ENCODE assay signal across 18 cellular contexts in the genomic region with DNA sequence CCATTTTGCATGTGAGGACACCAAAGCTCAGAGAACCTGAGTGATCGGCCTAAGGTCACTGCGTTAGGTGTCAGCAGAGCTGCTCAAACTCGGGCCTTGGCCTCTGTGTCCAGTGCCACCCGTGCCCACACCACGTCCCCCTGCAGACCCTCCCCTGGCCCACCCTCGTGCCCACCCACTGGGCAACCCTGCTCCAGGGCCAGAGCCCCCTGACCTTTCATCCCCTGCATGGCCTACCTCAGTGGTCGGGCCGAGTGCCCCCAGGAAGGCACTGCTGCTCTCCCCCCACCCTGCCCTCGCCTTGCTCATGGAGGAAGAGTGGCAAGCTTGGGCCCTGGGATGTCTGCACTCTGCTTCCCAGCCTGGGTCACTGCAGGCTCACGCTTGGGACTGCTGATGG. TPM values are rescaled to one million over a fixed set of nuclear protein-coding genes. Genes with fewer than 3 reads are reported as not detected.
DNase-seq lines count a peak whose midpoint lies in the region; FAIRE-seq and TF ChIP-seq lines count a peak whose summit lies in the region.
"Had no signal": no experiment of that assay in that cellular context is flagged by ENCODE, and none has a peak within 500 bp of the region (broad histone marks: within the 10 kb centered on the region; RNA-seq: fewer than 3 reads in every experiment).

No MANE protein-coding gene starts in this region.

- H3K9ac ChIP-seq in H9 (ENCODE audit: extremely low read depth, insufficient read length, low read length) (no peak overlapping the region), astrocyte (ENCODE audit: low read length) (no peak overlapping the region), endodermal cell (ENCODE audit: extremely low read depth, low read length, poor library complexity, severe bottlenecking) (no peak overlapping the region), neuronal stem cell (ENCODE audit: low read depth, low read length, poor library complexity) (peak overlapping the region; percentile 60)
- H3K9ac ChIP-seq: BLaER1 had no signal

- TF ChIP-seq CTCF in H9 (conservative IDR thresholded peaks at IDR 0.05): no peak
- no peak for TF ChIP-seq CTCF in astrocyte (IDR thresholded peaks at IDR 0.05; ENCODE audit: insufficient read depth, low read depth, low read length)
- no peak for TF ChIP-seq CTCF in endodermal cell (conservative IDR thresholded peaks at IDR 0.05)

- H3K9me3 Mint-ChIP-seq in H9 (no peaks in the 10 kb centered on the region), astrocyte (ENCODE audit: unreplicated experiment) (no peaks in the 10 kb centered on the region), endodermal cell (no peaks in the 10 kb centered on the region)
- H3K9me3 Mint-ChIP-seq: CD8-positive, alpha-beta memory T cell had no signal

- no peak overlapping the region for H3K4me3 ChIP-seq in astrocyte (ENCODE audit: insufficient read depth, low read depth, low read length)
- H3K4me3 ChIP-seq in endodermal cell (ENCODE audit: low read length): no peak overlapping the region
- H3K4me3 ChIP-seq in neuronal stem cell (ENCODE audit: low read length in 2 of 2): no peak overlapping the region
- H3K4me3 ChIP-seq: BLaER1 had no signal

- DNase-seq in H9 (no peak), astrocyte (ENCODE audit: low read depth) (no peak), endodermal cell (no peak), neuronal stem cell (ENCODE audit: low spot score) (no peak), T-helper 1 cell (no peak), glomerular visceral epithelial cell (ENCODE audit: extremely low spot score) (no peak), SK-N-DZ (ENCODE audit: low spot score) (no peak)
- DNase-seq: AML-193; CD8-positive, alpha-beta memory T cell; DND-41; GDM1; GOT3; HCEC 1CT; HFFc6 had no signal

- H2AK5ac ChIP-seq in H9 (ENCODE audit: insufficient read length, low read length): no peak overlapping the region
- peak overlapping the region; percentile 66 for H2AK5ac ChIP-seq in neuronal stem cell (ENCODE audit: low read depth, low read length)

- H3K27ac ChIP-seq in H9 (ENCODE audit: insufficient read length, low read depth, low read length) (no peak overlapping the region), astrocyte (ENCODE audit: low read depth, low read length) (no peak overlapping the region), endodermal cell (ENCODE audit: low read depth, low read length) (peak overlapping the region; percentile 38), neuronal stem cell (replicated peaks; ENCODE audit: low read length) (no peak overlapping the region)
- H3K27ac ChIP-seq: BLaER1 had no signal

- H3K4me2 ChIP-seq in H9 (ENCODE audit: insufficient read depth, insufficient read length, low read length): no peak overlapping the region
- H3K4me2 ChIP-seq in astrocyte (ENCODE audit: low read length): no peak overlapping the region
- H3K4me2 ChIP-seq in neuronal stem cell (ENCODE audit: insufficient read depth, low read length, poor library complexity, severe bottlenecking): peak overlapping the region; percentile 11
- H3K4me2 ChIP-seq: BLaER1 had no signal

- H3K27me3 ChIP-seq in H9 (ENCODE audit: insufficient read depth, low read length) (no peaks in the 10 kb centered on the region), astrocyte (ENCODE audit: insufficient read depth, low read length) (no peaks in the 10 kb centered on the region), endodermal cell (ENCODE audit: control insufficient read depth, insufficient read depth, low read length, poor library complexity, severe bottlenecking) (no peaks in the 10 kb centered on the region), neuronal stem cell (ENCODE audit: control insufficient read depth in 3 of 3, insufficient read depth in 3 of 3, low read depth in 1 of 3, low read length in 3 of 3) (no peaks in the 10 kb centered on the region)

- no peaks in the 10 kb centered on the region for H3K9me3 ChIP-seq in H9 (ENCODE audit: control insufficient read depth, low read depth, low read length)
- H3K9me3 ChIP-seq in astrocyte (ENCODE audit: insufficient read depth, low read depth, low read length): no peaks in the 10 kb centered on the region
- no peaks in the 10 kb centered on the region for H3K9me3 ChIP-seq in endodermal cell (ENCODE audit: control insufficient read depth, low read length)
- H3K9me3 ChIP-seq in neuronal stem cell (replicated peaks in 1 of 2; ENCODE audit: control insufficient read depth in 2 of 2, insufficient read depth in 1 of 2, low read depth in 1 of 2, low read length in 2 of 2): no peaks in the 10 kb centered on the region
- H3K9me3 ChIP-seq: BLaER1, Caco-2 had no signal

- H3K36me3 Mint-ChIP-seq in H9 (ENCODE audit: insufficient read depth in 1 of 3, low read depth in 3 of 3): peaks cover 5 to 12% (median 11%) of the 10 kb centered on the region in 3 experiments; a peak in 5 of 7 replicates
- peaks cover 2% of the 10 kb centered on the region for H3K36me3 Mint-ChIP-seq in astrocyte (ENCODE audit: low read depth, unreplicated experiment)
- H3K36me3 Mint-ChIP-seq in endodermal cell (ENCODE audit: low read depth): no peaks in the 10 kb centered on the region
- H3K36me3 Mint-ChIP-seq: CD8-positive, alpha-beta memory T cell had no signal

- H4K91ac ChIP-seq in H9 (ENCODE audit: insufficient read length, low read depth, low read length) (no peak overlapping the region), neuronal stem cell (ENCODE audit: low read depth, low read length, poor library complexity) (no peak overlapping the region)

- H4K8ac ChIP-seq in H9 (replicated peaks; ENCODE audit: insufficient read length, low read depth, low read length) (no peak overlapping the region), neuronal stem cell (ENCODE audit: low read depth, low read length) (no peak overlapping the region)

- H3K27ac Mint-ChIP-seq in H9: peak overlapping the region in 2 of 3 experiments; percentile 61 to 93; a peak in 2 of 7 replicates
- peak overlapping the region; percentile 62 for H3K27ac Mint-ChIP-seq in astrocyte (ENCODE audit: unreplicated experiment)
- H3K27ac Mint-ChIP-seq in endodermal cell: no peak overlapping the region
- H3K27ac Mint-ChIP-seq: CD8-positive, alpha-beta memory T cell; HFFc6 had no signal

- H3K18ac ChIP-seq in H9 (ENCODE audit: insufficient read length, low read depth, low read length): no peak overlapping the region
- peak overlapping the region; percentile 7 for H3K18ac ChIP-seq in neuronal stem cell (ENCODE audit: low read length)

- no CpG with 5 or more reads among the region's 10 CpGs for WGBS in H9 (ENCODE audit: extremely low coverage, insufficient read length, low lambda C conversion rate)
- 89 to 94% methylated on average over 7 to 10 of the region's 10 CpGs for WGBS in endodermal cell (ENCODE audit: insufficient coverage in 1 of 2, insufficient read length in 1 of 2), 2 experiments
- no CpG with 5 or more reads among the region's 10 CpGs for WGBS in neuronal stem cell (ENCODE audit: extremely low coverage in 2 of 2, insufficient read length in 2 of 2, insufficient replicate concordance in 1 of 2), 2 donors

- no peaks in the 10 kb centered on the region for H3K23me2 ChIP-seq in H9 (ENCODE audit: insufficient read length, low read depth, low read length, poor library complexity, severe bottlenecking)

- no peaks in the 10 kb centered on the region; the same call in 1 of the 2 replicates for H3K79me2 ChIP-seq in H9 (ENCODE audit: insufficient read depth, low read length)
- H3K79me2 ChIP-seq in astrocyte (ENCODE audit: insufficient read depth, low read length): no peaks in the 10 kb centered on the region

- H3K4me1 ChIP-seq in H9 (ENCODE audit: insufficient read depth, low read length) (no peaks in the 10 kb centered on the region), astrocyte (ENCODE audit: insufficient read depth, low read length) (no peaks in the 10 kb centered on the region), endodermal cell (ENCODE audit: control insufficient read depth, insufficient read depth, low read length) (no peaks in the 10 kb centered on the region), neuronal stem cell (ENCODE audit: control insufficient read depth in 2 of 2, insufficient read depth in 1 of 2, low read depth in 1 of 2, low read length in 2 of 2) (peaks cover 0 to 8% of the 10 kb centered on the region in 2 donors)
- H3K4me1 ChIP-seq: Caco-2 had no signal

- no peak overlapping the region for H2BK120ac ChIP-seq in H9 (ENCODE audit: low read depth, low read length, poor library complexity, severe bottlenecking)
- no peak overlapping the region for H2BK120ac ChIP-seq in neuronal stem cell (ENCODE audit: low read depth, low read length)

- no peak overlapping the region for H3K23ac ChIP-seq in H9 (ENCODE audit: insufficient read length, low read depth, low read length)
- no peak overlapping the region for H3K23ac ChIP-seq in neuronal stem cell (ENCODE audit: low read depth, low read length, poor library complexity)

- H3K27me3 Mint-ChIP-seq in H9 (ENCODE audit: low read depth) (no peaks in the 10 kb centered on the region), astrocyte (ENCODE audit: low read depth, unreplicated experiment) (peaks cover 42% of the 10 kb centered on the region), endodermal cell (ENCODE audit: insufficient read depth) (no peaks in the 10 kb centered on the region)

- no peak for FAIRE-seq in astrocyte (lab: Jason Lieb, UNC)
- FAIRE-seq: GM19239, HTR-8/SVneo had no signal

- H2AFZ ChIP-seq in H9 (ENCODE audit: low read length) (no peak overlapping the region), astrocyte (ENCODE audit: low read depth, low read length) (no peak overlapping the region), neuronal stem cell (ENCODE audit: low read length) (no peak overlapping the region)

- H3K36me3 ChIP-seq in astrocyte (ENCODE audit: insufficient read depth, low read length) (no peaks in the 10 kb centered on the region), endodermal cell (ENCODE audit: control insufficient read depth, insufficient read depth, low read length) (no peaks in the 10 kb centered on the region), neuronal stem cell (replicated peaks in 1 of 2; ENCODE audit: control insufficient read depth in 2 of 2, insufficient read depth in 2 of 2, low read length in 2 of 2) (peaks cover 18 to 22% of the 10 kb centered on the region in 2 donors)
- H3K36me3 ChIP-seq: BLaER1 had no signal

- H2BK5ac ChIP-seq in H9 (ENCODE audit: insufficient read length, low read length) (no peak overlapping the region), neuronal stem cell (ENCODE audit: low read length) (no peak overlapping the region)

- H3K4ac ChIP-seq in H9 (ENCODE audit: low read depth, low read length) (no peak overlapping the region), neuronal stem cell (ENCODE audit: low read length) (no peak overlapping the region)

- H4K20me1 ChIP-seq in H9 (ENCODE audit: control insufficient read depth, insufficient read depth, insufficient read length): no peaks in the 10 kb centered on the region
- H4K20me1 ChIP-seq in astrocyte (ENCODE audit: insufficient read depth, low read length): no peaks in the 10 kb centered on the region

- H2BK15ac ChIP-seq in H9 (ENCODE audit: low read depth, low read length) (no peak overlapping the region), neuronal stem cell (ENCODE audit: low read length) (peak overlapping the region; percentile 85)

- H2BK12ac ChIP-seq in H9 (ENCODE audit: insufficient read length, low read depth, low read length): no peak overlapping the region
- H2BK12ac ChIP-seq in neuronal stem cell (ENCODE audit: low read length): peak overlapping the region; percentile 90

- no peaks in the 10 kb centered on the region for H3K79me1 ChIP-seq in H9 (ENCODE audit: insufficient read depth, low read depth, low read length, poor library complexity, severe bottlenecking)
- peaks cover 34% of the 10 kb centered on the region for H3K79me1 ChIP-seq in neuronal stem cell (ENCODE audit: low read depth, low read length)

- H3K56ac ChIP-seq in H9 (ENCODE audit: insufficient read length, low read depth, low read length): no peak overlapping the region

- H4K5ac ChIP-seq in H9 (ENCODE audit: insufficient read length, low read depth, low read length): no peak overlapping the region

- no peak overlapping the region for H3T11ph ChIP-seq in H9 (ENCODE audit: low read length)

- H3K4me3 Mint-ChIP-seq in H9: no peak overlapping the region
- no peak overlapping the region for H3K4me3 Mint-ChIP-seq in astrocyte (ENCODE audit: unreplicated experiment)
- H3K4me3 Mint-ChIP-seq in endodermal cell: no peak overlapping the region
- H3K4me3 Mint-ChIP-seq: CD8-positive, alpha-beta memory T cell; HFFc6 had no signal

- H3K14ac ChIP-seq in H9 (ENCODE audit: insufficient read depth, low read length): no peak overlapping the region; the same call in 1 of the 2 replicates
- peak overlapping the region; percentile 98 for H3K14ac ChIP-seq in neuronal stem cell (ENCODE audit: low read length)

- no peak overlapping the region for H2BK20ac ChIP-seq in H9 (ENCODE audit: low read depth, low read length, poor library complexity, severe bottlenecking)

- peaks cover 3 to 4% of the 10 kb centered on the region in 2 experiments; a peak in 1 of 4 replicates for H3K4me1 Mint-ChIP-seq in H9
- no peaks in the 10 kb centered on the region for H3K4me1 Mint-ChIP-seq in astrocyte (ENCODE audit: low read depth, unreplicated experiment)
- no peaks in the 10 kb centered on the region for H3K4me1 Mint-ChIP-seq in endodermal cell

RNA-seq across cellular contexts. Expression of gene B3GAT1, which starts 17.7 kb away (rescaled TPM):
- total RNA-seq in H9 (2021) (29.3 and 34.3 TPM in 2 replicates), astrocyte (1.9 TPM in 2 replicates), endodermal cell (10 to 100 TPM; 20.6 to 29.5 TPM)
- 28.8 TPM for polyA plus RNA-seq in endodermal cell (2013, experiment 1 of 2)
- polyA plus RNA-seq in endodermal cell (2013, experiment 2 of 2): 26.2 TPM
- polyA plus RNA-seq in neuronal stem cell (2013, experiment 1 of 2): 27.4 TPM
- 27.2 TPM for polyA plus RNA-seq in neuronal stem cell (2013, experiment 2 of 2)
- polyA plus RNA-seq in SK-N-DZ (2014; cell fraction: cytosol; rRNA removed): 0.53 and 1.5 TPM in 2 replicates
- polyA plus RNA-seq in SK-N-DZ (2014; cell fraction: nucleus; rRNA removed): 2.1 and 2.5 TPM in 2 replicates
- total RNA-seq: HFFc6 had no signal
